23 cellular contexts compared by ENCODE assay signal in the genomic region with DNA sequence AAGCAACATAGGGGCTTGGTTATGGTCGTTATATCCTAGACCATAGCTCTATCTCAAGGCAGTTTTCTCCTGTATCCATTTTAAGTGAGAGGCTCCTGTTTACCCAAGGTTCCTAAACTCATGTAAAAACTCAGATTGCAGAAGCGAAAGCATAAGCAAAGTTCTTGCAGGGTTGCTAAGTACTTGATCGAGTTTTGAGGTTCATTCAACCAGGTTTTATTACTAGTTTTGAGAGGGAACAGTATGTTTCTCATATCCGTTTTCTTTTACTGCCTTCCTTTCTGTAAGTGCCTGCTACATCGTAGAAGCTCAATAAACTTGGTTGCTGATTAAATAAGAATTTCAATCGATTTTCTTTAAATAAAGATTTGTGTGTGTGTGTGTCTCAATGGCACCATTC. TPM values are rescaled to one million over a fixed set of nuclear protein-coding genes. Genes with fewer than 3 reads are reported as not detected.
DNase-seq lines count a peak whose midpoint lies in the region; ATAC-seq, FAIRE-seq and TF ChIP-seq lines count a peak whose summit lies in the region.
"Had no signal": no experiment of that assay in that cellular context is flagged by ENCODE, and none has a peak within 500 bp of the region (broad histone marks: within the 10 kb centered on the region; RNA-seq: fewer than 3 reads in every experiment).

No MANE protein-coding gene starts in this region.

- BruUV-seq in GM12878 (replicated peaks; lab: Mats Ljungman, UMichigan), result no TSS peak

- H3K27me3 ChIP-seq in Karpas-422 (ENCODE audit: low read length) (no peaks in the 10 kb centered on the region), GM12878 (replicated peaks in 1 of 2; ENCODE audit: control insufficient read depth in 2 of 2, insufficient read depth in 2 of 2, low read length in 1 of 2) (no peaks in the 10 kb centered on the region)
- H3K27me3 ChIP-seq: hepatocyte, testis had no signal

- RAD21 ChIA-PET in GM12878 (lab: Charles Lee; ENCODE audit: unreplicated experiment), result interaction anchor here (1.2 kb wide), 1 partner anchor 12 kb away, joined by 3 read pairs; no protein-coding TSS in a partner anchor

- H3K27ac ChIP-seq in Karpas-422 (ENCODE audit: low read length), result no peak overlapping the region
- no peak overlapping the region for H3K27ac ChIP-seq in GM12878 (ENCODE audit: control insufficient read depth, insufficient read depth)
- H3K27ac ChIP-seq: epithelial cell of prostate, hepatocyte, neutrophil, testis had no signal

- FAIRE-seq in GM18507 (lab: Jason Lieb, UNC) (peak; percentile 83), GM12878 (lab: Jason Lieb, UNC) (peak; percentile 47)
- FAIRE-seq: G401.6 had no signal

- intact Hi-C loops in GM12878 (cut with micrococcal nuclease; ENCODE audit: unreplicated experiment), result no loop called here

- H2AFZ ChIP-seq in Karpas-422 (ENCODE audit: low read length) (no peak overlapping the region), GM12878 (ENCODE audit: control insufficient read depth, low read depth, low read length) (peak overlapping the region; percentile 29)
- H2AFZ ChIP-seq: hepatocyte had no signal

- POLR2A ChIA-PET in GM12878 (lab: Charles Lee), result no interaction called here

- 2% methylated on average over 6 of the region's 6 CpGs for WGBS in GM12878 (ENCODE audit: insufficient coverage, insufficient replicate concordance, low lambda C conversion rate, missing lambda C conversion rate)

- CTCF ChIA-PET in GM12878 (lab: Yijun Ruan, JAX), result interaction anchor here (1.5 to 1.6 kb wide), 2 partner anchors 40 to 113 kb away, joined by 4 to 7 read pairs; no protein-coding TSS in a partner anchor

- no peak for DNase-seq in GM18507 (ENCODE audit: extremely low spot score, insufficient read length, low read depth)
- DNase-seq in Karpas-422, result peak; percentile 48
- DNase-seq in GM12878 (ENCODE audit: low read depth, low spot score), result peak; percentile 17
- DNase-seq in hypothalamus (lab: John Stamatoyannopoulos, UW), result no peak
- DNase-seq in activated CD4-positive, alpha-beta T cell treated with anti-CD3 and anti-CD28 coated beads, Interleukin-2, amount 50 U/mL, for 1 hour, result no peak
- DNase-seq: activated naive CD4-positive, alpha-beta T cell treated with anti-CD3 and anti-CD28 coated beads, Interleukin-2, amount 10 ng/mL, durations not matched to agents 7 days and 5 days; activated T-cell treated with anti-CD3 and anti-CD28 coated beads, Interleukin-2, amount 50 U/mL, for 24 hours; anterior cingulate cortex; CD4-positive, CD25-positive, alpha-beta regulatory T cell; central memory CD4-positive, alpha-beta T cell; IMR-90; NCI-H187; stimulated activated CD4-positive, alpha-beta T cell treated with anti-CD3 and anti-CD28 coated beads, Interleukin-1b, Interleukin-23, amount 100 ng/mL, for 48 hours; stimulated activated naive B cell treated with anti-CD40 and anti-IgM and Interleukin-4, amounts not matched to agents 10 μg/mL and 1 μg/mL and 100 μg/mL, for 72 hours; T1000; testis had no signal

- H3K4me3 ChIP-seq in Karpas-422 (ENCODE audit: low read length) (no peak overlapping the region), GM12878 (no peak overlapping the region)
- H3K4me3 ChIP-seq: hepatocyte, testis had no signal

- H4K20me1 ChIP-seq in Karpas-422 (ENCODE audit: insufficient read depth, low read depth, low read length) (no peaks in the 10 kb centered on the region), GM12878 (ENCODE audit: control insufficient read depth, insufficient read depth) (no peaks in the 10 kb centered on the region)

- ATAC-seq in GM21447 (IDR thresholded peaks at IDR 0.05; ENCODE audit: unreplicated experiment), result peak; percentile 62
- peak; percentile 40 for ATAC-seq in GM12878
- no peak for ATAC-seq in HG03039 (IDR thresholded peaks at IDR 0.05; ENCODE audit: unreplicated experiment)
- ATAC-seq: HCT116 had no signal

- no peak for TF ChIP-seq EP300 in GM12878 (IDR thresholded peaks at IDR 0.05; ENCODE audit: borderline replicate concordance in 1 of 2, control insufficient read depth in 1 of 2, low read depth in 2 of 2, low read length in 2 of 2)

- no peak overlapping the region for H3K9ac ChIP-seq in Karpas-422 (ENCODE audit: low read length)
- H3K9ac ChIP-seq in GM12878 (ENCODE audit: control insufficient read depth, insufficient read depth, low read length), result no peak overlapping the region

- TF ChIP-seq RAD21 in GM12878 (IDR thresholded peaks at IDR 0.05; ENCODE audit: insufficient read depth, low read depth, low read length), result no peak

- H3K4me1 ChIP-seq in Karpas-422 (ENCODE audit: low read length) (peaks cover 26% of the 10 kb centered on the region), GM12878 (ENCODE audit: control insufficient read depth, insufficient read depth, low read length) (peaks cover 16% of the 10 kb centered on the region; the same call in 1 of the 2 replicates)
- H3K4me1 ChIP-seq: testis had no signal

- H3K79me2 ChIP-seq in Karpas-422 (ENCODE audit: low read length), result no peaks in the 10 kb centered on the region
- H3K79me2 ChIP-seq in GM12878 (ENCODE audit: control insufficient read depth, insufficient read depth, low read length), result peaks cover 6% of the 10 kb centered on the region
- H3K79me2 ChIP-seq: hepatocyte had no signal

- no peak for TF ChIP-seq CTCF in GM12878 (IDR thresholded peaks at IDR 0.05 in 2 of 3, conservative IDR thresholded peaks at IDR 0.05 in 1 of 3; ENCODE audit: control insufficient read depth in 2 of 3, extremely low read depth in 1 of 3, insufficient read depth in 1 of 3, low read depth in 3 of 3, low read length in 3 of 3)

- H3K9me3 ChIP-seq in Karpas-422 (ENCODE audit: low read length) (no peaks in the 10 kb centered on the region), GM12878 (replicated peaks; ENCODE audit: control insufficient read depth, insufficient read depth, low read length) (no peaks in the 10 kb centered on the region)
- H3K9me3 ChIP-seq: neutrophil, testis had no signal

- H3K9me2 ChIP-seq in Karpas-422 (replicated peaks; ENCODE audit: insufficient read depth, low read length), result no peaks in the 10 kb centered on the region

- in situ Hi-C loops in GM12878 (cut with MboI), result no loop called here

- H3K4me2 ChIP-seq in Karpas-422 (ENCODE audit: low read depth, low read length, poor library complexity, severe bottlenecking) (no peak overlapping the region), GM12878 (ENCODE audit: control insufficient read depth, insufficient read depth) (no peak overlapping the region)
- H3K4me2 ChIP-seq: hepatocyte had no signal

- SMC1A ChIA-PET in GM12878 (lab: Charles Lee; ENCODE audit: uncharacterized antibody, unreplicated experiment), result interaction anchor here (1.2 to 1.5 kb wide), 2 partner anchors 33 to 40 kb away, joined by 3 to 4 read pairs; no protein-coding TSS in a partner anchor

- H3K36me3 ChIP-seq in Karpas-422 (ENCODE audit: insufficient read depth, low read length), result no peaks in the 10 kb centered on the region
- no peaks in the 10 kb centered on the region for H3K36me3 ChIP-seq in GM12878 (ENCODE audit: control insufficient read depth in 2 of 2, insufficient read depth in 2 of 2, low read length in 1 of 2)
- H3K36me3 ChIP-seq: neutrophil had no signal

- no peak for TF ChIP-seq POLR2A in GM12878 (IDR thresholded peaks at IDR 0.05; ENCODE audit: low read depth, low read length)

TF ChIP-seq in GM12878, 131 proteins besides CTCF, POLR2A, EP300 and RAD21 (continues in another document):
- TF ChIP-seq GATAD2B (conservative IDR thresholded peaks at IDR 0.05; ENCODE audit: low read depth), result no peak
- TF ChIP-seq MTA2 (IDR thresholded peaks at IDR 0.05; ENCODE audit: low read depth), result no peak
- no peak for TF ChIP-seq MYB (IDR thresholded peaks at IDR 0.05; ENCODE audit: borderline replicate concordance, low read depth, low read length)
- peak; percentile 38; the same call in 1 of the 2 replicates for TF ChIP-seq SPI1 (IDR thresholded peaks at IDR 0.05; ENCODE audit: borderline replicate concordance, insufficient read depth, low read depth, low read length)

RNA-seq across cellular contexts. Expression of a gene that starts 5.1 kb away (rescaled TPM):
- total RNA-seq in Karpas-422 (2014; rRNA removed; shearing (Covaris generic); ENCODE audit: low replicate concordance), result 0.56 and 0.69 TPM in 2 replicates
- 9.4 and 13.4 TPM in 2 replicates for total RNA-seq in GM12878 (2013; cell fraction: nucleolus; rRNA removed)
- total RNA-seq in GM12878 (2014; rRNA removed) (0.68 and 2.5 TPM in 2 replicates), GM12878 (2014; rRNA removed; fragmentation: Illumina TruSeq; extraction: Trizol) (1.2 and 1.5 TPM in 2 replicates), GM12878 (2021) (1.5 TPM in 2 replicates)
- polyA plus RNA-seq in GM12878 (2011; ENCODE audit: low read depth), result 0.22 TPM
- polyA plus RNA-seq in GM12878 (2011; rRNA removed) (1.0 and 1.6 TPM in 2 replicates), GM12878 (2014; fragmentation: Illumina TruSeq; extraction: Trizol) (1.3 and 4.4 TPM in 2 replicates), GM12878 (2014; fragmentation: Nextera tagmentation; extraction: Ambion mirVana) (under 1 TPM; 0.40 to 0.47 TPM), GM12878 (2014; rRNA removed) (0.97 and 1.7 TPM in 2 replicates), GM12878 (2016; fragmentation: Nextera tagmentation; extraction: Ambion mirVana) (1 to 10 TPM; 1.9 to 2.4 TPM)
- polyA plus RNA-seq in GM12878 (2011; cell fraction: cytosol; rRNA removed), result 1.1 and 1.3 TPM in 2 replicates
- 1.6 and 1.9 TPM in 2 replicates for polyA plus RNA-seq in GM12878 (2011; cell fraction: nucleus; rRNA removed)
- 0.66 and 0.77 TPM in 2 replicates for polyA plus RNA-seq in GM12878 (2012)
- 2.3 and 3.0 TPM in 2 replicates for polyA minus RNA-seq in GM12878 (2011; rRNA and poly(A)+ RNA removed)
- 0.40 and 1.0 TPM in 2 replicates for polyA minus RNA-seq in GM12878 (2011; cell fraction: cytosol; rRNA and poly(A)+ RNA removed)
- polyA minus RNA-seq in GM12878 (2011; cell fraction: nucleus; rRNA and poly(A)+ RNA removed), result 0.97 and 4.5 TPM in 2 replicates

RNA-seq across cellular contexts. Expression of a gene that starts 5.2 kb away (rescaled TPM):
- total RNA-seq in Karpas-422 (2014; rRNA removed; shearing (Covaris generic); ENCODE audit: low replicate concordance), result 72.2 and 83.9 TPM in 2 replicates
- total RNA-seq in GM12878 (2013; cell fraction: nucleolus; rRNA removed), result 103 and 109 TPM in 2 replicates
- total RNA-seq in GM12878 (2014; rRNA removed) (81.3 and 95.2 TPM in 2 replicates), GM12878 (2014; rRNA removed; fragmentation: Illumina TruSeq; extraction: Trizol) (142 and 151 TPM in 2 replicates), GM12878 (2021) (151 and 153 TPM in 2 replicates)
- polyA plus RNA-seq in GM12878 (2011; ENCODE audit: low read depth), result 46.9 TPM
- polyA plus RNA-seq in GM12878 (2011; rRNA removed) (135 and 164 TPM in 2 replicates), GM12878 (2014; fragmentation: Illumina TruSeq; extraction: Trizol) (137 and 148 TPM in 2 replicates), GM12878 (2014; fragmentation: Nextera tagmentation; extraction: Ambion mirVana) (100 to 1,000 TPM; 360 to 472 TPM), GM12878 (2014; rRNA removed) (134 and 144 TPM in 2 replicates), GM12878 (2016; fragmentation: Nextera tagmentation; extraction: Ambion mirVana) (100 to 1,000 TPM; 334 to 353 TPM)
- 77.8 and 144 TPM in 2 replicates for polyA plus RNA-seq in GM12878 (2011; cell fraction: cytosol; rRNA removed)
- 63.8 and 71.8 TPM in 2 replicates for polyA plus RNA-seq in GM12878 (2011; cell fraction: nucleus; rRNA removed)
- 91.0 and 150 TPM in 2 replicates for polyA plus RNA-seq in GM12878 (2012)
- polyA minus RNA-seq in GM12878 (2011; rRNA and poly(A)+ RNA removed), result 143 and 170 TPM in 2 replicates
- polyA minus RNA-seq in GM12878 (2011; cell fraction: cytosol; rRNA and poly(A)+ RNA removed), result 58.5 and 63.3 TPM in 2 replicates
- polyA minus RNA-seq in GM12878 (2011; cell fraction: nucleus; rRNA and poly(A)+ RNA removed), result 57.4 and 85.0 TPM in 2 replicates

Comparison
In these comparisons a context has a peak if more than half of its experiments do, and no peak if none do; other contexts are left out.
1. DNase-seq: peak in Karpas-422 (single experiment) and GM12878 (single experiment); none in GM18507 (single experiment), hypothalamus (0 of 51) and activated CD4-positive, alpha-beta T cell treated with anti-CD3 and anti-CD28 coated beads, Interleukin-2, amount 50 U/mL, for 1 hour (single experiment).